In the genomic region with DNA sequence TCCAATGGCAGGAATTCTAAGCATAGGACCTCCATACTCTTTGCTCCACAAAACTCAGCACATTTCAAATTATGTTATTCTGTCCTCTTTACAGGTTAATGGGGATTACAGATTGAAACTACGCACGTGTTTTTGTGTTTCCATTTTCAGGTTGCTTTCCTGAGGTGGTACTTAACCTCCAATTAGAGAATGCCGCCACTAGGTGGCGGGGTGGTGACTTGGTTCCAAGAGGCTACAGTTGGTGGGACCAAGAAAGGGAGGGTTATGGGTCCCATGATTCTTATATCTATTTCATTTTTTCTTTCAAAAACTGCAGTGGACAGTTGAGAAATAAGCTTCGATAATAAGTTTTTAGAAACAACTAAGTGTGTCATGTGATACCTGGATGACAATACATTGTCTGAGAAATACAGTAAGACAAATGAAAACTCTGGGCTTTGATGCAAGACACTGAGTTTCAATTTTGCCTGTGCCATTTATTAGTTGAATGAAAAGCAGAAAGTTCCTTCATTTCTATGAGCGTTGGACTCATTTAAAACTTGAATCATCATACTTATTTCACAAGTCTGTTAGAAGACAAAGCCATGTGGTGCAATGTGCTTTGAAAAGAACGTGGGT, we compare ENCODE assay signal across 8 cellular contexts.
A peak's percentile ranks its signal among the peaks of the same experiment; 100 is the strongest.
DNase-seq lines count a peak whose midpoint lies in the region; ATAC-seq and TF ChIP-seq lines count a peak whose summit lies in the region.

No MANE protein-coding gene starts in this region.

- H3K4me1 ChIP-seq in left ventricle myocardium inferior: peaks cover 17% of the 10 kb centered on the region

- H3K4me3 ChIP-seq in left ventricle myocardium inferior: no peak overlapping the region

- ATAC-seq in GM19351 (IDR thresholded peaks at IDR 0.05; ENCODE audit: unreplicated experiment): peak; percentile 95
- ATAC-seq in HG03139 (IDR thresholded peaks at IDR 0.05; ENCODE audit: unreplicated experiment): peak; percentile 94

- intact Hi-C loops in left ventricle myocardium inferior (cut with micrococcal nuclease): loop anchor here (10.0 kb wide), 1 partner anchor 256 kb away; no protein-coding TSS in a partner anchor

- H3K9me3 ChIP-seq in left ventricle myocardium inferior (replicated peaks): no peaks in the 10 kb centered on the region

- peak; percentile 66 for TF ChIP-seq CTCF in left ventricle myocardium inferior (IDR thresholded peaks at IDR 0.05; ENCODE audit: borderline replicate concordance)

- H3K27me3 ChIP-seq in left ventricle myocardium inferior (ENCODE audit: low read depth): no peaks in the 10 kb centered on the region

- H3K27ac ChIP-seq in left ventricle myocardium inferior (replicated peaks): no peak overlapping the region

- DNase-seq in DMS114 treated with DMSO at 0.1 percent for 48 hours (lab: John Stamatoyannopoulos, UW; ENCODE audit: unreplicated experiment) (peak; percentile 26), NCI-H526 treated with DMSO at 0.1 percent for 48 hours (lab: John Stamatoyannopoulos, UW) (peak; percentile 35), left ventricle myocardium inferior (peak; percentile 32)
- peak; percentile 67 for DNase-seq in activated CD8-positive, alpha-beta memory T cell treated with anti-CD3 and anti-CD28 coated beads, Interleukin-2, amount 50 U/mL, for 48 hours
- DNase-seq in stimulated activated CD4-positive, alpha-beta T cell treated with anti-CD3 and anti-CD28 coated beads, Interleukin-1b, Interleukin-23, amount 100 ng/mL, for 48 hours: peak; percentile 36
- no peak for DNase-seq in stimulated activated naive CD4-positive, alpha-beta T cell (lab: John Stamatoyannopoulos, UW)

- no peaks in the 10 kb centered on the region for H3K36me3 ChIP-seq in left ventricle myocardium inferior

Comparison
In these comparisons a context has a peak if more than half of its experiments do, and no peak if none do; other contexts are left out.
1. DNase-seq: peak in DMS114 treated with DMSO at 0.1 percent for 48 hours (single experiment), NCI-H526 treated with DMSO at 0.1 percent for 48 hours (single experiment), activated CD8-positive, alpha-beta memory T cell treated with anti-CD3 and anti-CD28 coated beads, Interleukin-2, amount 50 U/mL, for 48 hours (single experiment), left ventricle myocardium inferior (single experiment) and stimulated activated CD4-positive, alpha-beta T cell treated with anti-CD3 and anti-CD28 coated beads, Interleukin-1b, Interleukin-23, amount 100 ng/mL, for 48 hours (single experiment); none in stimulated activated naive CD4-positive, alpha-beta T cell (0 of 6).